Comparison of ENCODE assay signal across 23 cellular contexts in genomic region chr7:154916381-154917213, GRCh38.
DNase-seq lines count a peak whose midpoint lies in the region; ATAC-seq, FAIRE-seq and TF ChIP-seq lines count a peak whose summit lies in the region.
"Had no signal": no experiment of that assay in that cellular context is flagged by ENCODE, and none has a peak within 500 bp of the region (broad histone marks: within the 10 kb centered on the region; RNA-seq: fewer than 3 reads in every experiment).

No MANE protein-coding gene starts in this region.

- peak; percentile 31 for DNase-seq in DMS 273 (lab: John Stamatoyannopoulos, UW; ENCODE audit: unreplicated experiment)
- no peak for DNase-seq in DMS 273 treated with DMSO at 0.1 percent for 48 hours (lab: John Stamatoyannopoulos, UW)
- peak; percentile 82 for DNase-seq in DMS79 (lab: John Stamatoyannopoulos, UW)
- peak; percentile 52 for DNase-seq in NCI-H774 (lab: John Stamatoyannopoulos, UW)
- peak; percentile 61 for DNase-seq in kidney
- no peak for DNase-seq in activated T-cell treated with anti-CD3 and anti-CD28 coated beads, Interleukin-2, amount 50 U/mL, for 48 hours
- no peak for DNase-seq in GM19240 (ENCODE audit: insufficient read length, low spot score)
- DNase-seq: ACHN; CD4-positive, alpha-beta T cell; DMS153; KG1; NCI-H187 treated with DMSO at 0.1 percent for 48 hours; NCI-H2107; NCI-H446 treated with DMSO at 0.1 percent for 48 hours; NCI-H526 treated with DMSO at 0.1 percent for 48 hours; Peyer's patch had no signal

- H3K9me3 ChIP-seq in kidney (ENCODE audit: control insufficient read depth in 1 of 2, low read length in 2 of 2), result no peaks in the 10 kb centered on the region
- H3K9me3 ChIP-seq: BLaER1, Peyer's patch had no signal

- no peaks in the 10 kb centered on the region for H3K36me3 ChIP-seq in kidney (ENCODE audit: control insufficient read depth in 1 of 2, insufficient read depth in 2 of 2, low read length in 2 of 2)
- H3K36me3 ChIP-seq: BLaER1, Peyer's patch had no signal

- no peak overlapping the region for H3K27ac ChIP-seq in kidney (ENCODE audit: low read depth in 2 of 2, low read length in 2 of 2)
- H3K27ac ChIP-seq: 22Rv1, BLaER1, HL-60, Peyer's patch had no signal

- no peak overlapping the region for H3K4me3 ChIP-seq in kidney (ENCODE audit: low read length in 2 of 2)
- H3K4me3 ChIP-seq: BLaER1, Peyer's patch had no signal

- H3K9ac ChIP-seq in kidney (ENCODE audit: low read length in 2 of 2), result no peak overlapping the region
- H3K9ac ChIP-seq: BLaER1 had no signal

- FAIRE-seq in kidney (lab: Jason Lieb, UNC), result no peak
- FAIRE-seq: H54, HepG2 had no signal

- intact Hi-C loops in kidney (cut with DNase I), result no loop called here

- peaks cover 6 to 8% of the 10 kb centered on the region in 2 donors for H3K4me1 ChIP-seq in kidney (ENCODE audit: control insufficient read depth in 1 of 2, insufficient read depth in 1 of 2, low read depth in 1 of 2, low read length in 2 of 2)
- H3K4me1 ChIP-seq: BLaER1, Caco-2 had no signal

- TF ChIP-seq CTCF in kidney (IDR thresholded peaks at IDR 0.05; ENCODE audit: borderline replicate concordance, extremely low read depth, insufficient read depth), result no peak

- no peak for ATAC-seq in HG03095 (IDR thresholded peaks at IDR 0.05; ENCODE audit: unreplicated experiment)
- ATAC-seq: HepG2 had no signal

Comparison
In these comparisons a context has a peak if more than half of its experiments do, and no peak if none do; other contexts are left out.
1. DNase-seq: peak in DMS 273 (single experiment), DMS79 (single experiment), NCI-H774 (single experiment) and kidney (single experiment); none in DMS 273 treated with DMSO at 0.1 percent for 48 hours (single experiment), activated T-cell treated with anti-CD3 and anti-CD28 coated beads, Interleukin-2, amount 50 U/mL, for 48 hours (0 of 2) and GM19240 (single experiment).